Comparison of ENCODE assay signal across 9 cellular contexts in the genomic region with DNA sequence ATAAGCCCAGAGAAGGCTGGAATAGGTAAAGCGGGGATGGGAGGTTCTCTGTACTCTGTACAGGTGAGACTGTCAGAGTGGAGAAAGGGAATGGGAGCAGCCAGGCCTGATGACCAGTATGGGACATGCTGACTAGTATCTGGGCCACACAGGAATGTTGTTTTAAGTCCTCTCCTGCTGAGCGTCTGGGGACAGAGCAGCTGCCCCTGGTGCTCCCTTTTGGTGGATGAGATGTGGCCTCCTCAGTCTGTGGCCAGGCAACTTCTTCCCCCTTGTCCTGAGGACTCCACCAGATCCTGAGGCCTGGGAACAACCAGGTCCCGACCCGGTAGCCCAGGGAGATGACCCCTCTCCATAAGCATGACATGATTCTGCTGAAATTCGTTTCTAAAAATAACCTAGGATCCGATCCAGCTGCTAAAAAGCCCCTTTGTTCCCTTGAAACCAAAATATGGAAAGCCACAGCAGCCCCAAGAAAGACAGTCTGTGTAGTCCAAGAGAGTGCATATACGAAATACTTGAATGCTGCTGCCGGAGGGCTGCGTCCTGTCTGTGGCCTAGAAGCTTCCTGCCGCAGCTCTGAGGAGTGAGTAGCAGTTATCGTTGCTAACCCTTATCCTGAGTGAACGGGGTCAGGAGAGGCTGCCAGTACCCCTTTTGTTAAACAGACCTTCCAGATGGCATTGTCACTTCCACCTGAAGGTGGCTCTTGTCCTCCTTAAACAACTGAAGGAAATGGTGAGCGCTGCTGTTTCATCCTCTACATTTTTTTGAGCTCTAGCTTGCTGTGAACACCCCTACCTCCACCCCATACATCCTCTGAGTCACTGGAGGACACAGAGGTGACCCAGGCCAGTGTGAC. TPM values are rescaled to one million over a fixed set of nuclear protein-coding genes. Genes with fewer than 3 reads are reported as not detected.
DNase-seq lines count a peak whose midpoint lies in the region; ATAC-seq and TF ChIP-seq lines count a peak whose summit lies in the region.
"Had no signal": no experiment of that assay in that cellular context is flagged by ENCODE, and none has a peak within 500 bp of the region (broad histone marks: within the 10 kb centered on the region; RNA-seq: fewer than 3 reads in every experiment).

No MANE protein-coding gene starts in this region.

- no peaks in the 10 kb centered on the region for H3K36me3 ChIP-seq in PC-3 (ENCODE audit: low read depth, low read length)
- H3K36me3 ChIP-seq in thyroid gland, result no peaks in the 10 kb centered on the region

- H3K27ac Mint-ChIP-seq in activated T-cell treated with anti-CD3 and anti-CD28 coated beads, Interleukin-2, amount 50 U/mL, for 72 hours, result peak overlapping the region; percentile 94
- peak overlapping the region; percentile 96 for H3K27ac Mint-ChIP-seq in osteocyte (ENCODE audit: unreplicated experiment)

- peak; percentile 91 for ATAC-seq in PC-3
- ATAC-seq in activated T-cell treated with anti-CD3 and anti-CD28 coated beads, Interleukin-2, amount 50 U/mL, for 72 hours (replicated peaks in 1 of 2), result peak; percentile 95 to 97

- H3K4me3 ChIP-seq in PC-3 (ENCODE audit: low read length), result peak overlapping the region; percentile 6; the same call in 1 of the 2 replicates
- peak overlapping the region; percentile 8 for H3K4me3 ChIP-seq in fibroblast of mammary gland (ENCODE audit: control insufficient read depth, low read depth, low read length)
- no peak overlapping the region for H3K4me3 ChIP-seq in thyroid gland (replicated peaks in 1 of 3)

- H3K4me1 Mint-ChIP-seq in activated T-cell treated with anti-CD3 and anti-CD28 coated beads, Interleukin-2, amount 50 U/mL, for 72 hours (ENCODE audit: low read depth), result peaks cover 64% of the 10 kb centered on the region
- H3K4me1 Mint-ChIP-seq in osteocyte (ENCODE audit: unreplicated experiment), result peaks cover 57% of the 10 kb centered on the region

- H3F3A ChIP-seq in PC-3 (ENCODE audit: low read length, unreplicated experiment), result peaks cover 3% of the 10 kb centered on the region

- H3K27me3 ChIP-seq in PC-3 (ENCODE audit: low read length) (no peaks in the 10 kb centered on the region), thyroid gland (no peaks in the 10 kb centered on the region)

- H2AFZ ChIP-seq in PC-3 (ENCODE audit: low read length), result peak overlapping the region; percentile 49

- 49 to 56% methylated on average over 13 of the region's 13 CpGs for WGBS in thyroid gland, 2 donors

- DNase-seq in NCI-H2171 treated with DMSO at 0.1 percent for 48 hours (lab: John Stamatoyannopoulos, UW), result peak; percentile 21
- no peak for DNase-seq in NCI-H2171 (lab: John Stamatoyannopoulos, UW)
- peak; percentile 98 for DNase-seq in PC-3
- DNase-seq in activated T-cell treated with anti-CD3 and anti-CD28 coated beads, Interleukin-2, amount 50 U/mL, for 72 hours, result peak; percentile 72 to 81
- DNase-seq in fibroblast of mammary gland (ENCODE audit: low read depth), result peak; percentile 96
- no peak for DNase-seq in osteocyte (ENCODE audit: extremely low spot score, unreplicated experiment)
- DNase-seq in thyroid gland, result peak in 1 of 2 donors; percentile 28
- no peak for DNase-seq in NCI-H510A treated with DMSO at 0.1 percent for 48 hours (lab: John Stamatoyannopoulos, UW)

- POLR2A ChIA-PET in PC-3 (lab: Charles Lee; ENCODE audit: unreplicated experiment), result interaction anchor here (0.5 kb wide), 1 partner anchor 159 kb away, joined by 10 read pairs; no protein-coding TSS in a partner anchor

- H3K9me3 Mint-ChIP-seq in activated T-cell treated with anti-CD3 and anti-CD28 coated beads, Interleukin-2, amount 50 U/mL, for 72 hours, result no peaks in the 10 kb centered on the region
- no peaks in the 10 kb centered on the region for H3K9me3 Mint-ChIP-seq in osteocyte (ENCODE audit: unreplicated experiment)

- CTCF ChIA-PET in PC-3 (lab: Charles Lee), result interaction anchor here (0.5 to 1.6 kb wide), 15 partner anchors 10 to 169 kb away, joined by 3 to 25 read pairs (median 3); partner anchors contain the start of gene ATP2B4

- intact Hi-C loops in PC-3 (cut with micrococcal nuclease) (loop anchor here (1.0 to 5.0 kb wide), 2 partner anchors 20 to 46 kb away; partner anchors contain the start of gene ATP2B4), thyroid gland (cut with DNase I) (no loop called here)

- no peaks in the 10 kb centered on the region for H3K9me2 ChIP-seq in PC-3 (replicated peaks; ENCODE audit: low read length)

- peak overlapping the region; percentile 73 to 75 for H3K4me3 Mint-ChIP-seq in activated T-cell treated with anti-CD3 and anti-CD28 coated beads, Interleukin-2, amount 50 U/mL, for 72 hours
- H3K4me3 Mint-ChIP-seq in osteocyte (ENCODE audit: unreplicated experiment), result peak overlapping the region; percentile 42

- peak overlapping the region; percentile 60 for H3K4me2 ChIP-seq in PC-3 (ENCODE audit: low read length)

- H3K27ac ChIP-seq in PC-3 (ENCODE audit: low read length) (peak overlapping the region; percentile 87), thyroid gland (peak overlapping the region; percentile 26 to 83 (median 69))
- H3K27ac ChIP-seq: C4-2B had no signal

- no peaks in the 10 kb centered on the region for H4K20me1 ChIP-seq in PC-3 (ENCODE audit: low read length)

- peaks cover 49% of the 10 kb centered on the region for H3K4me1 ChIP-seq in PC-3 (ENCODE audit: insufficient read depth, low read length)
- peaks cover 38 to 74% of the 10 kb centered on the region in 2 donors for H3K4me1 ChIP-seq in thyroid gland

- peaks cover 0 to 4% of the 10 kb centered on the region in 2 donors for H3K36me3 Mint-ChIP-seq in activated T-cell treated with anti-CD3 and anti-CD28 coated beads, Interleukin-2, amount 50 U/mL, for 72 hours (ENCODE audit: insufficient read depth in 2 of 2)
- peaks cover 2% of the 10 kb centered on the region for H3K36me3 Mint-ChIP-seq in osteocyte (ENCODE audit: unreplicated experiment)

- H3K27me3 Mint-ChIP-seq in activated T-cell treated with anti-CD3 and anti-CD28 coated beads, Interleukin-2, amount 50 U/mL, for 72 hours (ENCODE audit: low read depth), result no peaks in the 10 kb centered on the region
- H3K27me3 Mint-ChIP-seq in osteocyte (ENCODE audit: unreplicated experiment), result no peaks in the 10 kb centered on the region

- no peak for TF ChIP-seq POLR2A in thyroid gland (IDR thresholded peaks at IDR 0.05)

- peak overlapping the region; percentile 57 for H3K9ac ChIP-seq in PC-3 (ENCODE audit: low read length)

- TSS peak; percentile 49 for BruUV-seq in PC-3 (replicated peaks; lab: Mats Ljungman, UMichigan)

- H3K9me3 ChIP-seq in PC-3 (ENCODE audit: low read length) (no peaks in the 10 kb centered on the region), thyroid gland (no peaks in the 10 kb centered on the region)

- TF ChIP-seq CTCF in PC-3 (conservative IDR thresholded peaks at IDR 0.05; ENCODE audit: low read depth, low read length) (peak; percentile 70), fibroblast of mammary gland (conservative IDR thresholded peaks at IDR 0.05; ENCODE audit: control insufficient read depth, insufficient read depth, low read depth, low read length) (peak; percentile 26), osteocyte (IDR thresholded peaks at IDR 0.05) (peak; percentile 42), thyroid gland (IDR thresholded peaks at IDR 0.05) (peak in 1 of 6 experiments; percentile 14)

- H3K79me2 ChIP-seq in PC-3 (ENCODE audit: low read length), result peaks cover 32% of the 10 kb centered on the region

RNA-seq across cellular contexts. Expression of gene ATP2B4, which starts 47.1 kb away (rescaled TPM):
- total RNA-seq in PC-3 (2014; rRNA removed) (32.7 and 49.5 TPM in 2 replicates), osteocyte (39.4 and 42.1 TPM in 2 replicates), thyroid gland (10 to 100 TPM; 41.3 to 46.1 (median 42.7) TPM)
- total RNA-seq in activated T-cell treated with anti-CD3 and anti-CD28 coated beads, Interleukin-2, amount 50 U/mL, for 72 hours, result 10 to 100 TPM; 34.1 to 65.5 TPM

Comparison
In these comparisons a context has a peak if more than half of its experiments do, and no peak if none do; other contexts are left out.
1. DNase-seq: peak in NCI-H2171 treated with DMSO at 0.1 percent for 48 hours (single experiment), PC-3 (single experiment), activated T-cell treated with anti-CD3 and anti-CD28 coated beads, Interleukin-2, amount 50 U/mL, for 72 hours (2 of 2) and fibroblast of mammary gland (single experiment); none in NCI-H2171 (single experiment), osteocyte (single experiment) and NCI-H510A treated with DMSO at 0.1 percent for 48 hours (single experiment).
2. H3K4me3 ChIP-seq: peak in PC-3 (single experiment) and fibroblast of mammary gland (single experiment); none in thyroid gland (0 of 3).